23 cellular contexts compared by ENCODE assay signal in the genomic region with DNA sequence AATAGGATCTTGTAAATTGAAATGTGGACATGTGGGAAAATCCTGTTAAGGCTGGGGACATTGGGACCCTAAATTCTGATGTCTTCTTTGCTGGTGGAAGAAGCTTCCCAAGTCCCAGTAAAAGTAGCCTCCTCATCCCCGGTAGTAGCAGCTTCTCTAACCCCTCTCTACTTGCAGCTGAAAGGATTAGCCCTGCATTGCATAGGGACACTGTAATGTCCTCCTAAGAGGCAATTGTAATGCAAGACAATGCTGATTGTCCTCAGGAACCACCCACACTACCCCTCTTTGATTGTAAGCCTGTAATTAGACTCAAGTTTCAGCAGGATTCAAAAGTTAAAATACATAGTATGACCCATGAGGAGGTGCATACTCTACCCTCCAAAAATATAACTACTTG.
DNase-seq lines count a peak whose midpoint lies in the region; TF ChIP-seq lines count a peak whose summit lies in the region.
"Had no signal": no experiment of that assay in that cellular context is flagged by ENCODE, and none has a peak within 500 bp of the region (broad histone marks: within the 10 kb centered on the region; RNA-seq: fewer than 3 reads in every experiment).

No MANE protein-coding gene starts in this region.

- no peak overlapping the region for H3K4me3 ChIP-seq in H7 (ENCODE audit: insufficient read depth, low read depth, low read length)
- H3K4me3 ChIP-seq: A549, MG63, Peyer's patch had no signal

- DNase-seq in H7 (peak; percentile 21), caudate nucleus (lab: John Stamatoyannopoulos, UW) (peak in 1 of 61 donors; percentile 1), iPS-NIHi11 (ENCODE audit: low spot score) (peak; percentile 59), pons (ENCODE audit: low spot score) (peak; percentile 80), nephron progenitor cell (no peak), GM13976 (ENCODE audit: low spot score) (no peak), SIG-M5 treated with dmso at 0.1 percent for 504 hours (lab: John Stamatoyannopoulos, UW; ENCODE audit: unreplicated experiment) (no peak)
- no peak for DNase-seq in activated CD4-positive, alpha-beta memory T cell treated with anti-CD3 and anti-CD28 coated beads, Interleukin-2, amount 10 ng/mL, durations not matched to agents 7 days and 5 days
- DNase-seq: DND-41, GDM1, GOT3, HFFc6, IMR-90, Karpas-422, MG63, NCI-H1092, NCI-H146, NCI-H2081, NCI-H2227 treated with DMSO at 0.1 percent for 48 hours, NCI-H524, Peyer's patch, Right ventricle myocardium superior had no signal

- H3K9me3 Mint-ChIP-seq in nephron progenitor cell = peaks cover 21% of the 10 kb centered on the region
- no peaks in the 10 kb centered on the region for H3K9me3 Mint-ChIP-seq in activated CD4-positive, alpha-beta memory T cell treated with anti-CD3 and anti-CD28 coated beads, Interleukin-2, amount 10 ng/mL, durations not matched to agents 7 days and 5 days

- H3K27me3 ChIP-seq in H7 (ENCODE audit: control insufficient read depth, insufficient read depth, low read length) = no peaks in the 10 kb centered on the region
- H3K27me3 ChIP-seq: MG63, Peyer's patch had no signal

- no peak overlapping the region for H3K4me3 Mint-ChIP-seq in nephron progenitor cell
- H3K4me3 Mint-ChIP-seq in activated CD4-positive, alpha-beta memory T cell treated with anti-CD3 and anti-CD28 coated beads, Interleukin-2, amount 10 ng/mL, durations not matched to agents 7 days and 5 days = no peak overlapping the region

- H3K27me3 Mint-ChIP-seq in nephron progenitor cell (ENCODE audit: low read depth, poor library complexity) = peaks cover 3% of the 10 kb centered on the region
- H3K27me3 Mint-ChIP-seq in activated CD4-positive, alpha-beta memory T cell treated with anti-CD3 and anti-CD28 coated beads, Interleukin-2, amount 10 ng/mL, durations not matched to agents 7 days and 5 days = no peaks in the 10 kb centered on the region

- H3K36me3 Mint-ChIP-seq in nephron progenitor cell (ENCODE audit: low read depth) = no peaks in the 10 kb centered on the region
- H3K36me3 Mint-ChIP-seq in activated CD4-positive, alpha-beta memory T cell treated with anti-CD3 and anti-CD28 coated beads, Interleukin-2, amount 10 ng/mL, durations not matched to agents 7 days and 5 days (ENCODE audit: low read depth) = no peaks in the 10 kb centered on the region

- no peak for TF ChIP-seq CTCF in nephron progenitor cell (IDR thresholded peaks at IDR 0.05)
- TF ChIP-seq CTCF in GM13976 (IDR thresholded peaks at IDR 0.05; ENCODE audit: borderline replicate concordance, control extremely low read depth, extremely low read depth, insufficient read depth, missing control alignments) = no peak

- in situ Hi-C loops in GM13976 (cut with MboI; ENCODE audit: low sequenced_read_pairs, unreplicated experiment) = no loop called here

- H3K27ac Mint-ChIP-seq in nephron progenitor cell = no peak overlapping the region
- H3K27ac Mint-ChIP-seq in activated CD4-positive, alpha-beta memory T cell treated with anti-CD3 and anti-CD28 coated beads, Interleukin-2, amount 10 ng/mL, durations not matched to agents 7 days and 5 days = no peak overlapping the region
- H3K27ac Mint-ChIP-seq: HFFc6 had no signal

- H3K36me3 ChIP-seq in H7 (replicated peaks; ENCODE audit: control insufficient read depth, insufficient read depth, low read length) = no peaks in the 10 kb centered on the region
- H3K36me3 ChIP-seq: MG63, Peyer's patch had no signal

- peaks cover 13% of the 10 kb centered on the region for H3K4me1 Mint-ChIP-seq in nephron progenitor cell
- H3K4me1 Mint-ChIP-seq in activated CD4-positive, alpha-beta memory T cell treated with anti-CD3 and anti-CD28 coated beads, Interleukin-2, amount 10 ng/mL, durations not matched to agents 7 days and 5 days = no peaks in the 10 kb centered on the region

- POLR2A ChIA-PET in activated CD4-positive, alpha-beta memory T cell treated with anti-CD3 and anti-CD28 coated beads, Interleukin-2, amount 10 ng/mL, durations not matched to agents 7 days and 5 days (lab: Charles Lee) = no interaction called here

- H3K27ac ChIP-seq in caudate nucleus (ENCODE audit: low read depth, low read length) = peak overlapping the region; percentile 60
- H3K27ac ChIP-seq: A549, Peyer's patch had no signal

- CTCF ChIA-PET in activated CD4-positive, alpha-beta memory T cell treated with anti-CD3 and anti-CD28 coated beads, Interleukin-2, amount 10 ng/mL, durations not matched to agents 7 days and 5 days (lab: Charles Lee) = no interaction called here

Comparison
In these comparisons a context has a peak if more than half of its experiments do, and no peak if none do; other contexts are left out.
1. DNase-seq: peak in H7 (single experiment), iPS-NIHi11 (single experiment) and pons (single experiment); none in nephron progenitor cell (single experiment), activated CD4-positive, alpha-beta memory T cell treated with anti-CD3 and anti-CD28 coated beads, Interleukin-2, amount 10 ng/mL, durations not matched to agents 7 days and 5 days (single experiment), GM13976 (single experiment) and SIG-M5 treated with dmso at 0.1 percent for 504 hours (single experiment).